ENCODE assay signal across 8 cellular contexts in the genomic region with DNA sequence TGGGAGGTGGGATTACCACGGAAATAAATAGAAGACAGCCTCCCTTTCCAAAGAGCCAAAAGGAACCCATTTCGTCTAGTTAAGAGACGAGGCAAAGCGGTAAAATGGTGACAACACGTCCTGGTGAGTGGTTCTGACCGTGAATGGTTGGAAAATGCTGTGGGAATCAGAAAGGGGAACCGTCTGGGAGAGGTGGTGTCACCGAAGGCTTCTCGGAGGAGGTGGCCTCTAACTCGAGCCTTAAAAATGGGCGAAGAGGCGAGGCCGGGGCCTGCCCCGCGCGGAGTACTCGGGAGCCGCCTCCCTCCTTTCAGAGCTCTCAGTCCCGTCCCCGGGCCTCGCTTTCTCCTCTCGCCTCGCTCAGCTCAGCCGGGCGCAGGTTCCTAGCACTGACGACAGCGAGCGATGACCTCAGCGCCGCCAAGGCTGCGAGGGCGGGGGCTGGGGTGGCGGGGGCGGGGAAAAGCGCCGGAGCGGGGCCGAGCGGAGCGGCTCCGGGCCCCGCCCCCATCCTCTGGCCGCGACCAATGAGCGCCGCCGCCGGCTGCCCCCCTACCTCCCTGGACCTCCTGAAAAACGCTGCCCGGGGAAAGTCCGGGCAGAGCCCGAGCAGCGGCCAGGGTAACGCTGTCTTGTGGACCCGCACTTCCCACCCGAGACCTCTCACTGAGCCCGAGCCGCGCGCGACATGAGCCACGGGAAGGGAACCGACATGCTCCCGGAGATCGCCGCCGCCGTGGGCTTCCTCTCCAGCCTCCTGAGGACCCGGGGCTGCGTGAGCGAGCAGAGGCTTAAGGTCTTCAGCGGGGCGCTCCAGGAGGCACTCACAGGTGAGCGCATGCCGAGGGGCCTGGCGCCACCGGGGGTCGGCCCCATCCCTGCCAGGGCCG. TPM values are rescaled to one million over a fixed set of nuclear protein-coding genes. Genes with fewer than 3 reads are reported as not detected.
DNase-seq lines count a peak whose midpoint lies in the region; ATAC-seq and TF ChIP-seq lines count a peak whose summit lies in the region.

A gene with protein sequence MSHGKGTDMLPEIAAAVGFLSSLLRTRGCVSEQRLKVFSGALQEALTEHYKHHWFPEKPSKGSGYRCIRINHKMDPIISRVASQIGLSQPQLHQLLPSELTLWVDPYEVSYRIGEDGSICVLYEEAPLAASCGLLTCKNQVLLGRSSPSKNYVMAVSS (plus strand): TSS at position 601 of the 890 bp plus-strand sequence. CDS start 88 bp downstream, at position 689.

- peak within 1 kb of the TSS; percentile 98 to 99 for H3K27ac Mint-ChIP-seq in activated naive CD4-positive, alpha-beta T cell treated with anti-CD3 and anti-CD28 coated beads, Interleukin-2, amount 50 U/mL, for 72 hours

- TF ChIP-seq CTCF in GM10266 (IDR thresholded peaks at IDR 0.05; ENCODE audit: control insufficient read depth, insufficient read depth, low read depth, missing control alignments) (no peak), omental fat pad (IDR thresholded peaks at IDR 0.05) (no peak)

- H3K9me3 Mint-ChIP-seq in activated naive CD4-positive, alpha-beta T cell treated with anti-CD3 and anti-CD28 coated beads, Interleukin-2, amount 50 U/mL, for 72 hours = no peaks in the 10 kb centered on the region

- DNase-seq in GM10266 (ENCODE audit: extremely low spot score) (peak; percentile 92), NCI-H1092 treated with DMSO at 0.1 percent for 48 hours (lab: John Stamatoyannopoulos, UW) (peak; percentile 97), SKM-1 treated with dmso at 0.1 percent for 144 hours (lab: John Stamatoyannopoulos, UW; ENCODE audit: unreplicated experiment) (peak; percentile 88), glomerular endothelial cell (ENCODE audit: extremely low read depth, low read depth, low spot score) (no peak), omental fat pad (ENCODE audit: low spot score) (peak; percentile 88)
- DNase-seq in activated naive CD4-positive, alpha-beta T cell treated with anti-CD3 and anti-CD28 coated beads, Interleukin-2, amount 50 U/mL, for 72 hours (ENCODE audit: low spot score in 2 of 2) = peak; percentile 85 to 91

- H3K27ac ChIP-seq in temporal lobe (ENCODE audit: low read depth, low read length) = peak within 1 kb of the TSS; percentile 97

- ATAC-seq in HG02610 (IDR thresholded peaks at IDR 0.05; ENCODE audit: unreplicated experiment) (peak; percentile 72), omental fat pad (ENCODE audit: low FRiP score) (peak; percentile 95)
- peak; percentile 85 to 86 for ATAC-seq in activated naive CD4-positive, alpha-beta T cell treated with anti-CD3 and anti-CD28 coated beads, Interleukin-2, amount 50 U/mL, for 72 hours

- peaks cover 48 to 60% of the 10 kb centered on the region in 2 donors for H3K36me3 Mint-ChIP-seq in activated naive CD4-positive, alpha-beta T cell treated with anti-CD3 and anti-CD28 coated beads, Interleukin-2, amount 50 U/mL, for 72 hours

RNA-seq across cellular contexts. Expression of the gene that starts here (rescaled TPM):
- total RNA-seq in activated naive CD4-positive, alpha-beta T cell treated with anti-CD3 and anti-CD28 coated beads, Interleukin-2, amount 50 U/mL, for 72 hours = 100 to 1,000 TPM in 1 of 2 donors, 10 to 100 TPM in 1; 87.2 to 185 TPM
- 35.9 and 54.7 TPM in 2 replicates for total RNA-seq in glomerular endothelial cell
- total RNA-seq in omental fat pad = 100 to 1,000 TPM in 3 of 4 donors, 10 to 100 TPM in 1; 76.3 to 654 (median 238) TPM
- total RNA-seq in temporal lobe = 10.1 TPM
